Comparison of ENCODE assay signal across 8 cellular contexts in genomic region chrX:52995135-52995973, GRCh38. TPM values are rescaled to one million over a fixed set of nuclear protein-coding genes. Genes with fewer than 3 reads are reported as not detected.
DNase-seq lines count a peak whose midpoint lies in the region; TF ChIP-seq lines count a peak whose summit lies in the region.

No MANE protein-coding gene starts in this region.

- no peak overlapping the region for H2BK20ac ChIP-seq in H9 (ENCODE audit: low read depth, low read length, poor library complexity, severe bottlenecking)

- H3K27me3 ChIP-seq in H9 (ENCODE audit: insufficient read depth, low read length) (no peaks in the 10 kb centered on the region), stomach smooth muscle (ENCODE audit: control insufficient read depth in 1 of 2, insufficient read depth in 2 of 2, low read length in 2 of 2) (peaks cover 0 to 12% of the 10 kb centered on the region in 2 donors)

- WGBS in H9 (ENCODE audit: extremely low coverage, insufficient read length, low lambda C conversion rate) = no CpG with 5 or more reads among the region's 45 CpGs

- H2BK12ac ChIP-seq in H9 (ENCODE audit: insufficient read length, low read depth, low read length) = no peak overlapping the region

- H3K4me3 ChIP-seq in foreskin fibroblast (ENCODE audit: low read depth in 1 of 2, low read length in 2 of 2) (peak overlapping the region; percentile 67 to 83), stomach smooth muscle (ENCODE audit: low read length in 2 of 2) (peak overlapping the region; percentile 86 to 89)

- no peak overlapping the region for H2BK15ac ChIP-seq in H9 (ENCODE audit: low read depth, low read length)

- H4K20me1 ChIP-seq in H9 (ENCODE audit: control insufficient read depth, insufficient read depth, insufficient read length) = peaks cover 3% of the 10 kb centered on the region

- peak overlapping the region; percentile 73 for H2BK5ac ChIP-seq in H9 (ENCODE audit: insufficient read length, low read length)

- no peak overlapping the region for H4K5ac ChIP-seq in H9 (ENCODE audit: insufficient read length, low read depth, low read length)

- H3K79me1 ChIP-seq in H9 (ENCODE audit: insufficient read depth, low read depth, low read length, poor library complexity, severe bottlenecking) = no peaks in the 10 kb centered on the region

- TF ChIP-seq CTCF in H9 (conservative IDR thresholded peaks at IDR 0.05) (peak; percentile 61), foreskin fibroblast (IDR thresholded peaks at IDR 0.05; ENCODE audit: low read depth, low read length) (peak; percentile 47), neural crest cell (conservative IDR thresholded peaks at IDR 0.05) (peak; percentile 64)

- no peaks in the 10 kb centered on the region for H3K36me3 ChIP-seq in stomach smooth muscle (ENCODE audit: control insufficient read depth in 2 of 2, insufficient read depth in 2 of 2, low read length in 2 of 2)

- peaks cover 5% of the 10 kb centered on the region for H3K23me2 ChIP-seq in H9 (ENCODE audit: insufficient read length, low read depth, low read length, poor library complexity, severe bottlenecking)

- peaks cover 8 to 11% of the 10 kb centered on the region in 2 experiments for H3K4me1 Mint-ChIP-seq in H9
- peaks cover 19% of the 10 kb centered on the region for H3K4me1 Mint-ChIP-seq in neural crest cell

- in situ Hi-C loops in G401 (cut with HindIII; ENCODE audit: low sequenced_read_pairs) = no loop called here

- peak overlapping the region; percentile 72; the same call in 1 of the 2 replicates for H3K14ac ChIP-seq in H9 (ENCODE audit: insufficient read depth, low read length)

- no peak overlapping the region for H3K4ac ChIP-seq in H9 (ENCODE audit: low read depth, low read length)

- H3K9me3 ChIP-seq in H9 (ENCODE audit: control insufficient read depth, low read depth, low read length) = peaks cover 49% of the 10 kb centered on the region
- H3K9me3 ChIP-seq in stomach smooth muscle (ENCODE audit: control insufficient read depth in 2 of 2, low read length in 2 of 2) = no peaks in the 10 kb centered on the region

- H3K27me3 Mint-ChIP-seq in H9 (ENCODE audit: low read depth) (peaks cover 7% of the 10 kb centered on the region), neural crest cell (ENCODE audit: low read depth) (no peaks in the 10 kb centered on the region)

- H3K23ac ChIP-seq in H9 (ENCODE audit: insufficient read length, low read depth, low read length) = no peak overlapping the region

- peak overlapping the region; percentile 25 for H3K56ac ChIP-seq in H9 (ENCODE audit: insufficient read length, low read depth, low read length)

- peak overlapping the region; percentile 92 for H3K4me3 Mint-ChIP-seq in H9
- peak overlapping the region; percentile 95 for H3K4me3 Mint-ChIP-seq in neural crest cell

- H3K27ac ChIP-seq in H9 (ENCODE audit: insufficient read length, low read depth, low read length) (peak overlapping the region; percentile 27), stomach smooth muscle (ENCODE audit: low read length) (peak overlapping the region; percentile 95)

- no peak overlapping the region for H4K8ac ChIP-seq in H9 (replicated peaks; ENCODE audit: insufficient read length, low read depth, low read length)

- H3K9me3 Mint-ChIP-seq in H9 = peaks cover 63 to 76% of the 10 kb centered on the region in 2 experiments
- H3K9me3 Mint-ChIP-seq in neural crest cell = peaks cover 2% of the 10 kb centered on the region

- H3K9ac ChIP-seq in H9 (ENCODE audit: extremely low read depth, insufficient read length, low read length) (peak overlapping the region; percentile 89), stomach smooth muscle (ENCODE audit: low read length in 2 of 2) (peak overlapping the region; percentile 89 to 97)

- H2AFZ ChIP-seq in H9 (ENCODE audit: low read length) = no peak overlapping the region

- no peak overlapping the region for H2BK120ac ChIP-seq in H9 (ENCODE audit: low read depth, low read length, poor library complexity, severe bottlenecking)

- H3K36me3 Mint-ChIP-seq in H9 (ENCODE audit: insufficient read depth in 1 of 3, low read depth in 3 of 3) (peaks cover 0 to 6% (median 3%) of the 10 kb centered on the region in 3 experiments; a peak in 4 of 7 replicates), neural crest cell (ENCODE audit: low read depth) (no peaks in the 10 kb centered on the region)

- H2AK5ac ChIP-seq in H9 (ENCODE audit: insufficient read length, low read length) = no peak overlapping the region

- DNase-seq in G401 (ENCODE audit: low spot score) (peak; percentile 96), H9 (peak; percentile 96), M059J (ENCODE audit: low read depth) (peak; percentile 96), SHP77 (lab: John Stamatoyannopoulos, UW) (peak; percentile 99), activated gamma-delta T cell treated with Interleukin-2 at 50 U/mL for 16 hours (peak; percentile 89), foreskin fibroblast (peak; percentile 91 to 96), neural crest cell (ENCODE audit: low read depth, low spot score) (peak; percentile 70)

- no peak overlapping the region for H3T11ph ChIP-seq in H9 (ENCODE audit: low read length)

- peak overlapping the region; percentile 94 for H3K18ac ChIP-seq in H9 (ENCODE audit: insufficient read length, low read depth, low read length)

- H3K27ac Mint-ChIP-seq in H9 (peak overlapping the region; percentile 100), neural crest cell (ENCODE audit: unreplicated experiment) (peak overlapping the region; percentile 100)

- no peaks in the 10 kb centered on the region for H3K4me1 ChIP-seq in H9 (ENCODE audit: insufficient read depth, low read length)
- H3K4me1 ChIP-seq in stomach smooth muscle (ENCODE audit: control insufficient read depth, insufficient read depth, low read length) = peaks cover 11% of the 10 kb centered on the region

- H3K79me2 ChIP-seq in H9 (ENCODE audit: insufficient read depth, low read length) = no peaks in the 10 kb centered on the region

- no peak overlapping the region for H4K91ac ChIP-seq in H9 (ENCODE audit: insufficient read length, low read depth, low read length)

- peak overlapping the region; percentile 77 for H3K4me2 ChIP-seq in H9 (ENCODE audit: insufficient read depth, insufficient read length, low read length)

RNA-seq across cellular contexts. Expression of gene FAM156A, which starts 37.0 kb away (rescaled TPM):
- total RNA-seq in G401 (2014; rRNA removed; shearing (Covaris generic)) = 2.2 and 7.4 TPM in 2 replicates
- total RNA-seq in H9 (2021) (14.7 and 15.7 TPM in 2 replicates), neural crest cell (21.7 and 24.6 TPM in 2 replicates)
- 23.1 and 26.1 TPM in 2 replicates for total RNA-seq in M059J (2014; rRNA removed; shearing (Covaris generic))

RNA-seq across cellular contexts. Expression of gene GPR173, which starts 53.2 kb away (rescaled TPM):
- total RNA-seq in G401 (2014; rRNA removed; shearing (Covaris generic)) = not detected in 2 replicates
- total RNA-seq in H9 (2021) (4.5 and 5.4 TPM in 2 replicates), neural crest cell (11.8 and 13.0 TPM in 2 replicates)
- 0.54 and 0.81 TPM in 2 replicates for total RNA-seq in M059J (2014; rRNA removed; shearing (Covaris generic))

Comparison
In these comparisons a context has a peak if more than half of its experiments do, and no peak if none do; other contexts are left out.
1. Peak in every context shown above with its lines: DNase-seq, H3K4me3 ChIP-seq and H3K27ac ChIP-seq.